ENCODE assay signal across 1 cellular context in genomic region chr7:27128776-27129728, GRCh38.
TF ChIP-seq lines count a peak whose summit lies in the region.

No MANE protein-coding gene starts in this region.

TF ChIP-seq in A549, 52 proteins besides CTCF, POLR2A, EP300 and RAD21:
- TF ChIP-seq, protein P1, sequence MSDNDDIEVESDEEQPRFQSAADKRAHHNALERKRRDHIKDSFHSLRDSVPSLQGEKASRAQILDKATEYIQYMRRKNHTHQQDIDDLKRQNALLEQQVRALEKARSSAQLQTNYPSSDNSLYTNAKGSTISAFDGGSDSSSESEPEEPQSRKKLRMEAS (IDR thresholded peaks at IDR 0.05), result no peak
- TF ChIP-seq, protein P2, sequence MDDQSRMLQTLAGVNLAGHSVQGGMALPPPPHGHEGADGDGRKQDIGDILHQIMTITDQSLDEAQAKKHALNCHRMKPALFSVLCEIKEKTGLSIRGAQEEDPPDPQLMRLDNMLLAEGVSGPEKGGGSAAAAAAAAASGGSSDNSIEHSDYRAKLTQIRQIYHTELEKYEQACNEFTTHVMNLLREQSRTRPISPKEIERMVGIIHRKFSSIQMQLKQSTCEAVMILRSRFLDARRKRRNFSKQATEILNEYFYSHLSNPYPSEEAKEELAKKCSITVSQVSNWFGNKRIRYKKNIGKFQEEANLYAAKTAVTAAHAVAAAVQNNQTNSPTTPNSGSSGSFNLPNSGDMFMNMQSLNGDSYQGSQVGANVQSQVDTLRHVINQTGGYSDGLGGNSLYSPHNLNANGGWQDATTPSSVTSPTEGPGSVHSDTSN (IDR thresholded peaks at IDR 0.05), result no peak
- TF ChIP-seq SREBF2 (IDR thresholded peaks at IDR 0.05) (no peak), EHF (CRISPR knock-in tag; IDR thresholded peaks at IDR 0.05) (no peak), CHD2 (IDR thresholded peaks at IDR 0.05; ENCODE audit: low read length, partially characterized antibody) (no peak), HMGXB4 (CRISPR knock-in tag; IDR thresholded peaks at IDR 0.05; ENCODE audit: borderline replicate concordance) (no peak), MYC (IDR thresholded peaks at IDR 0.05; ENCODE audit: borderline replicate concordance, low read length) (no peak)
